ENCODE assay signal across 7 cellular contexts in the genomic region with DNA sequence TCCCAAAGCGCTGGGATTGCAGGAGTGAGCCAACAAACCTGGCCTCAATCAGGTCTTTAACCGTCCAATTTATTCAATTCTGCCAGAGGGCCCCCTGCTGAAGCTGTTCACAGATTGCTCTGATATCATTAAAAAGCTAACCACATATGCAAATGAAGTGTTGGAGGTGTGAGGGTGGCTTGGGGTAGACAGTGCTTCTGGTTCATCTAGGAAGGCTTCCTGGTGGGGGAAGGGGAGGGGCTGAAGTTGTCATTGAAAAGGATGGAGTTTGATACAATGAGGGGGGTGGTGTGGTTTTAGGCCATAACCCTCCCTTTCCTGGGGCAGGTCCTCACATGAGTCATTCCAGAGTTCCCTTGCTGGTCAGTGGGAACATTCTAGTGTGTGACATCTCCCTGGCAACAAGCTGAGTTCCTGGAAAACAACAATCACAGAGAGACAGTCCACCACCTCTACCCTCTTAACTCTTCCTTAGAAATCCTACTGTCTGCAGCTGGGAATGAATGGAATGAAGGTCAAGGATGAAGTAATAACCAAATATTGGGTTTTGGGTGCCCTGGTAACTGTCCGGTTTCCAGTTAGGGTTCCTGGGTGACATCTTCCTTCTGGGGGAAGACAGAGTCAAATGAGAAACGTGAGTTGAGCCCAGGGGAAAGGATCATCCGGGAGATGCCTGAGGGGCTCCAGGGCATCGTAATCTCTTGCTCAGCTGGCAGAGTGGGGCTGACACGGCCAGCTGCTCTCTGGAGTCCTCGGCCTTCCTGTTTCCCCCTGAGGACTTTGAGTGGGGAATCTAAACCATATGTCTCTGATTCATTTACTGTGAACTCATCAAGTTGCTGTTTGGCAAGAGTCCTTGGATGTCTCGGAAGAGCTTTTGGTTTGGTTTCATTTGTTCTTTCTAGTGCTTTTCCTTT. TPM values are rescaled to one million over a fixed set of nuclear protein-coding genes. Genes with fewer than 3 reads are reported as not detected.
DNase-seq lines count a peak whose midpoint lies in the region; ATAC-seq, FAIRE-seq and TF ChIP-seq lines count a peak whose summit lies in the region.

No MANE protein-coding gene starts in this region.

- ATAC-seq in GM21390 (IDR thresholded peaks at IDR 0.05; ENCODE audit: unreplicated experiment) = peak; percentile 39
- peak; percentile 36 to 64 (median 50) for ATAC-seq in right lobe of liver

- 46% methylated on average over 8 of the region's 9 CpGs for WGBS in right lobe of liver (ENCODE audit: insufficient coverage, low coverage, low lambda C conversion rate, missing lambda C conversion rate)
- 60 to 62% methylated on average over 8 to 9 of the region's 9 CpGs for WGBS in testis, 2 donors

- H3K4me3 ChIP-seq in bronchial epithelial cell (ENCODE audit: low read depth, low read length) = no peak overlapping the region
- H3K4me3 ChIP-seq in right lobe of liver = no peak overlapping the region
- H3K4me3 ChIP-seq in testis = no peak overlapping the region

- H3K27ac ChIP-seq in right lobe of liver = peak overlapping the region in 2 of 3 donors; percentile 55 to 79
- H3K27ac ChIP-seq in testis = peak overlapping the region in 1 of 2 donors; percentile 62

- H3K36me3 ChIP-seq in bronchial epithelial cell (ENCODE audit: control insufficient read depth, insufficient read depth, low read length) (no peaks in the 10 kb centered on the region), right lobe of liver (no peaks in the 10 kb centered on the region), testis (ENCODE audit: low read depth, missing control alignments) (no peaks in the 10 kb centered on the region)

- peak; percentile 84 for DNase-seq in NCI-H1694 treated with DMSO at 0.1 percent for 48 hours (lab: John Stamatoyannopoulos, UW)
- DNase-seq in bronchial epithelial cell (ENCODE audit: low read depth) = peak; percentile 39
- DNase-seq in right lobe of liver = no peak
- DNase-seq in testis = peak; percentile 32
- DNase-seq in SIG-M5 treated with dmso at 0.1 percent for 504 hours (lab: John Stamatoyannopoulos, UW; ENCODE audit: unreplicated experiment) = no peak
- no peak for DNase-seq in NOMO-1 treated with dmso at 0.1 percent for 144 hours (lab: John Stamatoyannopoulos, UW; ENCODE audit: unreplicated experiment)

- intact Hi-C loops in right lobe of liver (cut with DNase I) (no loop called here), testis (cut with DNase I; ENCODE audit: low total_unique reads) (loop anchor here (5.0 kb wide), 1 partner anchor 115 kb away; no protein-coding TSS in a partner anchor)

- H3K4me1 ChIP-seq in right lobe of liver (no peaks in the 10 kb centered on the region), testis (peaks cover 8% of the 10 kb centered on the region)

- TF ChIP-seq CTCF in bronchial epithelial cell (IDR thresholded peaks at IDR 0.05; ENCODE audit: insufficient read depth, low read length, severe bottlenecking) = no peak
- no peak for TF ChIP-seq CTCF in right lobe of liver (IDR thresholded peaks at IDR 0.05)
- no peak for TF ChIP-seq CTCF in testis (IDR thresholded peaks at IDR 0.05)

- TF ChIP-seq POLR2A in right lobe of liver (IDR thresholded peaks at IDR 0.05) (no peak), testis (IDR thresholded peaks at IDR 0.05) (no peak)

- no peak for FAIRE-seq in bronchial epithelial cell (lab: Jason Lieb, UNC)

- no peaks in the 10 kb centered on the region for H3K27me3 ChIP-seq in bronchial epithelial cell (ENCODE audit: control insufficient read depth, insufficient read depth, low read length)
- H3K27me3 ChIP-seq in right lobe of liver = no peaks in the 10 kb centered on the region
- no peaks in the 10 kb centered on the region for H3K27me3 ChIP-seq in testis

- no peaks in the 10 kb centered on the region for H3K9me3 ChIP-seq in right lobe of liver
- H3K9me3 ChIP-seq in testis = no peaks in the 10 kb centered on the region

RNA-seq across cellular contexts. Expression of gene BATF3, which starts 32.2 kb away (rescaled TPM):
- 0.26 TPM in 1 of 2 replicates, not detected in the other for total RNA-seq in bronchial epithelial cell
- total RNA-seq in right lobe of liver = 1 to 10 TPM in 2 of 6 experiments, under 1 TPM in 1, not detected in 3; 0.68 to 2.7 (median 1.2) TPM
- 1 to 10 TPM; 1.1 to 2.5 TPM for total RNA-seq in testis
- 4.2 TPM for polyA plus RNA-seq in testis (ENCODE audit: insufficient read depth, low read depth, low replicate concordance)

RNA-seq across cellular contexts. Expression of gene ATF3, which starts 58.9 kb away (rescaled TPM):
- total RNA-seq in bronchial epithelial cell = 19.2 and 31.7 TPM in 2 replicates
- 10 to 100 TPM in 5 of 6 experiments, 1 to 10 TPM in 1; 3.7 to 77.2 (median 15.1) TPM for total RNA-seq in right lobe of liver
- total RNA-seq in testis = 1 to 10 TPM; 3.2 to 4.6 TPM
- polyA plus RNA-seq in testis (ENCODE audit: insufficient read depth, low read depth, low replicate concordance) = 9.0 TPM

Comparison
In these comparisons a context has a peak if more than half of its experiments do, and no peak if none do; other contexts are left out.
1. DNase-seq: peak in NCI-H1694 treated with DMSO at 0.1 percent for 48 hours (single experiment), bronchial epithelial cell (single experiment) and testis (single experiment); none in right lobe of liver (0 of 3), SIG-M5 treated with dmso at 0.1 percent for 504 hours (single experiment) and NOMO-1 treated with dmso at 0.1 percent for 144 hours (single experiment).